1 cellular context compared by ENCODE assay signal in genomic region chr6:28335564-28336283, GRCh38.
TF ChIP-seq lines count a peak whose summit lies in the region.

Gene ZSCAN31, minus strand, starts transcription at chr6:28336148. Its CDS starts 6,465 bp downstream, at chr6:28329683.

TF ChIP-seq in HepG2, 621 proteins besides CTCF, POLR2A, EP300 and RAD21 (continued from another document and continues in another):
- TF ChIP-seq SMYD3 (CRISPR knock-in tag; IDR thresholded peaks at IDR 0.05) (0 out of 2 replicates have a peak, but pooled peaks have one; percentile 11), GATAD1 (CRISPR knock-in tag; IDR thresholded peaks at IDR 0.05) (peak; percentile 81), FOXK1 (CRISPR knock-in tag; IDR thresholded peaks at IDR 0.05; ENCODE audit: borderline replicate concordance, low read depth) (no peak), SRY (CRISPR knock-in tag; IDR thresholded peaks at IDR 0.05) (peak; percentile 66; the same call in 1 of the 2 replicates), CC2D1A (CRISPR knock-in tag; IDR thresholded peaks at IDR 0.05) (no peak), FOSL2 (CRISPR knock-in tag; IDR thresholded peaks at IDR 0.05) (peak; percentile 92), TCF7L2 (IDR thresholded peaks at IDR 0.05; ENCODE audit: low read depth, low read length) (no peak), ZSCAN29 (CRISPR knock-in tag; conservative IDR thresholded peaks at IDR 0.05) (no peak; the same call in 1 of the 2 replicates), ZBTB8A (CRISPR knock-in tag; IDR thresholded peaks at IDR 0.05; ENCODE audit: borderline replicate concordance, low read depth) (peak; percentile 84; the same call in 1 of the 2 replicates), ZFP36L1 (CRISPR knock-in tag; IDR thresholded peaks at IDR 0.05) (peak; percentile 42; the same call in 1 of the 2 replicates), KLF6 (CRISPR knock-in tag; IDR thresholded peaks at IDR 0.05) (peak; percentile 72; the same call in 1 of the 2 replicates), ZSCAN31 (CRISPR knock-in tag; IDR thresholded peaks at IDR 0.05; ENCODE audit: low read depth) (peak; percentile 18; the same call in 1 of the 2 replicates), RBM22 (optimal IDR thresholded peaks at IDR 0.05; ENCODE audit: low read length) (no peak), ZNF205 (CRISPR knock-in tag; IDR thresholded peaks at IDR 0.05) (peak; percentile 61), ZNF12 (CRISPR knock-in tag; IDR thresholded peaks at IDR 0.05) (0 out of 2 replicates have a peak, but pooled peaks have one; percentile 17), DPF2 (CRISPR knock-in tag; IDR thresholded peaks at IDR 0.05; ENCODE audit: borderline replicate concordance, low read depth) (peak; percentile 39; the same call in 1 of the 2 replicates), CBFB (CRISPR knock-in tag; IDR thresholded peaks at IDR 0.05) (peak; percentile 75), ZEB1 (IDR thresholded peaks at IDR 0.05; ENCODE audit: insufficient replicate concordance, low read depth) (peak; percentile 94), POGZ (CRISPR knock-in tag; IDR thresholded peaks at IDR 0.05) (peak; percentile 88), FOXK2 (IDR thresholded peaks at IDR 0.05) (no peak), GTF2F1 (IDR thresholded peaks at IDR 0.05; ENCODE audit: low read length) (0 out of 2 replicates have a peak, but pooled peaks have one; percentile 21), MEIS2 (CRISPR knock-in tag; IDR thresholded peaks at IDR 0.05) (peak; percentile 84; the same call in 1 of the 2 replicates), TBP (CRISPR knock-in tag; IDR thresholded peaks at IDR 0.05) (no peak), SIX1 (CRISPR knock-in tag; IDR thresholded peaks at IDR 0.05; ENCODE audit: borderline replicate concordance) (0 out of 2 replicates have a peak, but pooled peaks have one; percentile 23), RFXANK (CRISPR knock-in tag; IDR thresholded peaks at IDR 0.05) (peak; percentile 33; the same call in 1 of the 2 replicates), ZNF34 (CRISPR knock-in tag; IDR thresholded peaks at IDR 0.05; ENCODE audit: borderline replicate concordance) (peak; percentile 93), NR2F1 (CRISPR knock-in tag; IDR thresholded peaks at IDR 0.05) (peak; percentile 29 to 34; a peak in 2 of 4 replicates), ZNF124 (CRISPR knock-in tag; IDR thresholded peaks at IDR 0.05) (peak; percentile 58; the same call in 1 of the 2 replicates), ZNF552 (CRISPR knock-in tag; IDR thresholded peaks at IDR 0.05; ENCODE audit: borderline replicate concordance) (no peak; the same call in 1 of the 2 replicates), ZFP90 (CRISPR knock-in tag; IDR thresholded peaks at IDR 0.05; ENCODE audit: borderline replicate concordance) (peak; percentile 92), KMT2A (CRISPR knock-in tag; IDR thresholded peaks at IDR 0.05) (no peak; the same call in 1 of the 2 replicates), ZNF839 (CRISPR knock-in tag; IDR thresholded peaks at IDR 0.05; ENCODE audit: borderline replicate concordance) (peak; percentile 86), MEF2D (CRISPR knock-in tag; IDR thresholded peaks at IDR 0.05) (peak; percentile 86; the same call in 1 of the 2 replicates), HMG20A (CRISPR knock-in tag; IDR thresholded peaks at IDR 0.05; ENCODE audit: borderline replicate concordance) (0 out of 2 replicates have a peak, but pooled peaks have one; percentile 9), MYPOP (CRISPR knock-in tag; IDR thresholded peaks at IDR 0.05) (peak; percentile 88; the same call in 1 of the 2 replicates), NR2F6 (IDR thresholded peaks at IDR 0.05) (peak; percentile 42), NR2F6 (CRISPR knock-in tag; IDR thresholded peaks at IDR 0.05) (peak; percentile 52; the same call in 1 of the 2 replicates), SP4 (CRISPR knock-in tag; IDR thresholded peaks at IDR 0.05) (peak; percentile 72), POLR2AphosphoS2 (IDR thresholded peaks at IDR 0.05; ENCODE audit: low read depth, low read length) (peak; percentile 80; the same call in 1 of the 2 replicates), NR2C2 (CRISPR knock-in tag; IDR thresholded peaks at IDR 0.05; ENCODE audit: borderline replicate concordance) (peak; percentile 79), GTF3A (CRISPR knock-in tag; conservative IDR thresholded peaks at IDR 0.05) (peak; percentile 84; the same call in 1 of the 2 replicates), ZNF563 (CRISPR knock-in tag; IDR thresholded peaks at IDR 0.05) (no peak; the same call in 1 of the 2 replicates), ISL2 (CRISPR knock-in tag; IDR thresholded peaks at IDR 0.05) (peak; percentile 64), YEATS2 (CRISPR knock-in tag; IDR thresholded peaks at IDR 0.05; ENCODE audit: borderline replicate concordance) (peak; percentile 56; the same call in 1 of the 2 replicates), RXRA (CRISPR knock-in tag; IDR thresholded peaks at IDR 0.05) (peak; percentile 74), E2F1 (CRISPR knock-in tag; IDR thresholded peaks at IDR 0.05) (peak; percentile 64), ZNF7 (CRISPR knock-in tag; IDR thresholded peaks at IDR 0.05) (0 out of 2 replicates have a peak, but pooled peaks have one; percentile 11), ZMYM2 (CRISPR knock-in tag; IDR thresholded peaks at IDR 0.05) (no peak), CREB3 (CRISPR knock-in tag; IDR thresholded peaks at IDR 0.05) (peak; percentile 85; the same call in 1 of the 2 replicates), ATF1 (CRISPR knock-in tag; IDR thresholded peaks at IDR 0.05) (peak; percentile 70; the same call in 1 of the 2 replicates), MAF1 (CRISPR knock-in tag; IDR thresholded peaks at IDR 0.05; ENCODE audit: borderline replicate concordance) (no peak), ZSCAN12 (CRISPR knock-in tag; IDR thresholded peaks at IDR 0.05) (0 out of 2 replicates have a peak, but pooled peaks have one; percentile 24), TBL1XR1 (IDR thresholded peaks at IDR 0.05; ENCODE audit: borderline replicate concordance, low read length, partially characterized antibody) (peak; percentile 40)
- TF ChIP-seq, protein P1, sequence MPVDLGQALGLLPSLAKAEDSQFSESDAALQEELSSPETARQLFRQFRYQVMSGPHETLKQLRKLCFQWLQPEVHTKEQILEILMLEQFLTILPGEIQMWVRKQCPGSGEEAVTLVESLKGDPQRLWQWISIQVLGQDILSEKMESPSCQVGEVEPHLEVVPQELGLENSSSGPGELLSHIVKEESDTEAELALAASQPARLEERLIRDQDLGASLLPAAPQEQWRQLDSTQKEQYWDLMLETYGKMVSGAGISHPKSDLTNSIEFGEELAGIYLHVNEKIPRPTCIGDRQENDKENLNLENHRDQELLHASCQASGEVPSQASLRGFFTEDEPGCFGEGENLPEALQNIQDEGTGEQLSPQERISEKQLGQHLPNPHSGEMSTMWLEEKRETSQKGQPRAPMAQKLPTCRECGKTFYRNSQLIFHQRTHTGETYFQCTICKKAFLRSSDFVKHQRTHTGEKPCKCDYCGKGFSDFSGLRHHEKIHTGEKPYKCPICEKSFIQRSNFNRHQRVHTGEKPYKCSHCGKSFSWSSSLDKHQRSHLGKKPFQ (CRISPR knock-in tag; IDR thresholded peaks at IDR 0.05; ENCODE audit: insufficient replicate concordance) = peak; percentile 86
- TF ChIP-seq, protein P2, sequence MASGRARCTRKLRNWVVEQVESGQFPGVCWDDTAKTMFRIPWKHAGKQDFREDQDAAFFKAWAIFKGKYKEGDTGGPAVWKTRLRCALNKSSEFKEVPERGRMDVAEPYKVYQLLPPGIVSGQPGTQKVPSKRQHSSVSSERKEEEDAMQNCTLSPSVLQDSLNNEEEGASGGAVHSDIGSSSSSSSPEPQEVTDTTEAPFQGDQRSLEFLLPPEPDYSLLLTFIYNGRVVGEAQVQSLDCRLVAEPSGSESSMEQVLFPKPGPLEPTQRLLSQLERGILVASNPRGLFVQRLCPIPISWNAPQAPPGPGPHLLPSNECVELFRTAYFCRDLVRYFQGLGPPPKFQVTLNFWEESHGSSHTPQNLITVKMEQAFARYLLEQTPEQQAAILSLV (CRISPR knock-in tag; IDR thresholded peaks at IDR 0.05; ENCODE audit: borderline replicate concordance) = peak; percentile 84; the same call in 1 of the 2 replicates
- TF ChIP-seq, protein P3, sequence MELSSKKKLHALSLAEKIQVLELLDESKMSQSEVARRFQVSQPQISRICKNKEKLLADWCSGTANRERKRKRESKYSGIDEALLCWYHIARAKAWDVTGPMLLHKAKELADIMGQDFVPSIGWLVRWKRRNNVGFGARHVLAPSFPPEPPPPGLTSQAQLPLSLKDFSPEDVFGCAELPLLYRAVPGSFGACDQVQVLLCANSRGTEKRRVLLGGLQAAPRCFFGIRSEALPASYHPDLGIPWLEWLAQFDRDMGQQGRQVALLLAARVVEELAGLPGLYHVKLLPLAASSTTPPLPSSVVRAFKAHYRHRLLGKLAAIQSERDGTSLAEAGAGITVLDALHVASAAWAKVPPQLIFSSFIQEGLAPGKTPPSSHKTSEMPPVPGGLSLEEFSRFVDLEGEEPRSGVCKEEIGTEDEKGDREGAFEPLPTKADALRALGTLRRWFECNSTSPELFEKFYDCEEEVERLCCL (CRISPR knock-in tag; IDR thresholded peaks at IDR 0.05; ENCODE audit: borderline replicate concordance) = no peak
- TF ChIP-seq, protein P4, sequence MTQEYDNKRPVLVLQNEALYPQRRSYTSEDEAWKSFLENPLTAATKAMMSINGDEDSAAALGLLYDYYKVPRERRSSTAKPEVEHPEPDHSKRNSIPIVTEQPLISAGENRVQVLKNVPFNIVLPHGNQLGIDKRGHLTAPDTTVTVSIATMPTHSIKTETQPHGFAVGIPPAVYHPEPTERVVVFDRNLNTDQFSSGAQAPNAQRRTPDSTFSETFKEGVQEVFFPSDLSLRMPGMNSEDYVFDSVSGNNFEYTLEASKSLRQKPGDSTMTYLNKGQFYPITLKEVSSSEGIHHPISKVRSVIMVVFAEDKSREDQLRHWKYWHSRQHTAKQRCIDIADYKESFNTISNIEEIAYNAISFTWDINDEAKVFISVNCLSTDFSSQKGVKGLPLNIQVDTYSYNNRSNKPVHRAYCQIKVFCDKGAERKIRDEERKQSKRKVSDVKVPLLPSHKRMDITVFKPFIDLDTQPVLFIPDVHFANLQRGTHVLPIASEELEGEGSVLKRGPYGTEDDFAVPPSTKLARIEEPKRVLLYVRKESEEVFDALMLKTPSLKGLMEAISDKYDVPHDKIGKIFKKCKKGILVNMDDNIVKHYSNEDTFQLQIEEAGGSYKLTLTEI (CRISPR knock-in tag; conservative IDR thresholded peaks at IDR 0.05) = no peak
- TF ChIP-seq, protein P5, sequence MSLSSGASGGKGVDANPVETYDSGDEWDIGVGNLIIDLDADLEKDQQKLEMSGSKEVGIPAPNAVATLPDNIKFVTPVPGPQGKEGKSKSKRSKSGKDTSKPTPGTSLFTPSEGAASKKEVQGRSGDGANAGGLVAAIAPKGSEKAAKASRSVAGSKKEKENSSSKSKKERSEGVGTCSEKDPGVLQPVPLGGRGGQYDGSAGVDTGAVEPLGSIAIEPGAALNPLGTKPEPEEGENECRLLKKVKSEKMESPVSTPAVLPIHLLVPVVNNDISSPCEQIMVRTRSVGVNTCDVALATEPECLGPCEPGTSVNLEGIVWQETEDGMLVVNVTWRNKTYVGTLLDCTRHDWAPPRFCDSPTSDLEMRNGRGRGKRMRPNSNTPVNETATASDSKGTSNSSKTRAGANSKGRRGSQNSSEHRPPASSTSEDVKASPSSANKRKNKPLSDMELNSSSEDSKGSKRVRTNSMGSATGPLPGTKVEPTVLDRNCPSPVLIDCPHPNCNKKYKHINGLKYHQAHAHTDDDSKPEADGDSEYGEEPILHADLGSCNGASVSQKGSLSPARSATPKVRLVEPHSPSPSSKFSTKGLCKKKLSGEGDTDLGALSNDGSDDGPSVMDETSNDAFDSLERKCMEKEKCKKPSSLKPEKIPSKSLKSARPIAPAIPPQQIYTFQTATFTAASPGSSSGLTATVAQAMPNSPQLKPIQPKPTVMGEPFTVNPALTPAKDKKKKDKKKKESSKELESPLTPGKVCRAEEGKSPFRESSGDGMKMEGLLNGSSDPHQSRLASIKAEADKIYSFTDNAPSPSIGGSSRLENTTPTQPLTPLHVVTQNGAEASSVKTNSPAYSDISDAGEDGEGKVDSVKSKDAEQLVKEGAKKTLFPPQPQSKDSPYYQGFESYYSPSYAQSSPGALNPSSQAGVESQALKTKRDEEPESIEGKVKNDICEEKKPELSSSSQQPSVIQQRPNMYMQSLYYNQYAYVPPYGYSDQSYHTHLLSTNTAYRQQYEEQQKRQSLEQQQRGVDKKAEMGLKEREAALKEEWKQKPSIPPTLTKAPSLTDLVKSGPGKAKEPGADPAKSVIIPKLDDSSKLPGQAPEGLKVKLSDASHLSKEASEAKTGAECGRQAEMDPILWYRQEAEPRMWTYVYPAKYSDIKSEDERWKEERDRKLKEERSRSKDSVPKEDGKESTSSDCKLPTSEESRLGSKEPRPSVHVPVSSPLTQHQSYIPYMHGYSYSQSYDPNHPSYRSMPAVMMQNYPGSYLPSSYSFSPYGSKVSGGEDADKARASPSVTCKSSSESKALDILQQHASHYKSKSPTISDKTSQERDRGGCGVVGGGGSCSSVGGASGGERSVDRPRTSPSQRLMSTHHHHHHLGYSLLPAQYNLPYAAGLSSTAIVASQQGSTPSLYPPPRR (CRISPR knock-in tag; IDR thresholded peaks at IDR 0.05; ENCODE audit: borderline replicate concordance) = peak; percentile 71
- TF ChIP-seq, protein P6, sequence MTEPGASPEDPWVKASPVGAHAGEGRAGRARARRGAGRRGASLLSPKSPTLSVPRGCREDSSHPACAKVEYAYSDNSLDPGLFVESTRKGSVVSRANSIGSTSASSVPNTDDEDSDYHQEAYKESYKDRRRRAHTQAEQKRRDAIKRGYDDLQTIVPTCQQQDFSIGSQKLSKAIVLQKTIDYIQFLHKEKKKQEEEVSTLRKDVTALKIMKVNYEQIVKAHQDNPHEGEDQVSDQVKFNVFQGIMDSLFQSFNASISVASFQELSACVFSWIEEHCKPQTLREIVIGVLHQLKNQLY (CRISPR knock-in tag; IDR thresholded peaks at IDR 0.05) = peak; percentile 11; the same call in 1 of the 2 replicates
